Comparison of ENCODE assay signal across 9 cellular contexts in genomic region chr11:5123802-5124521, GRCh38. TPM values are rescaled to one million over a fixed set of nuclear protein-coding genes. Genes with fewer than 3 reads are reported as not detected.
DNase-seq lines count a peak whose midpoint lies in the region; ATAC-seq and TF ChIP-seq lines count a peak whose summit lies in the region.
"Had no signal": no experiment of that assay in that cellular context is flagged by ENCODE, and none has a peak within 500 bp of the region (broad histone marks: within the 10 kb centered on the region; RNA-seq: fewer than 3 reads in every experiment).

No MANE protein-coding gene starts in this region.

- DNase-seq in NCI-H1930 (lab: John Stamatoyannopoulos, UW): peak; percentile 21 to 64
- peak; percentile 52 for DNase-seq in WERI-Rb-1
- DNase-seq in choroid plexus epithelial cell (ENCODE audit: low read depth): peak; percentile 88
- peak; percentile 15 for DNase-seq in stimulated activated CD8-positive, alpha-beta memory T cell treated with anti-CD3 and anti-CD28 coated beads, Interleukin-15, amount 100 ng/mL, for 1 hour (ENCODE audit: low read depth)

- WGBS in liver: 3% methylated on average over 4 of the region's 4 CpGs

- TF ChIP-seq CTCF in GM12874 (IDR thresholded peaks at IDR 0.05; ENCODE audit: insufficient read depth, low read depth, low read length) (peak; percentile 70), WERI-Rb-1 (IDR thresholded peaks at IDR 0.05; ENCODE audit: low read depth, low read length) (peak; percentile 66), choroid plexus epithelial cell (conservative IDR thresholded peaks at IDR 0.05; ENCODE audit: low read depth, low read length) (peak; percentile 97), liver (IDR thresholded peaks at IDR 0.05; ENCODE audit: low read depth, low read length, missing input control) (peak; percentile 92)

- H3K27me3 ChIP-seq in ACC112 (ENCODE audit: insufficient read depth, low read length): no peaks in the 10 kb centered on the region
- H3K27me3 ChIP-seq in WERI-Rb-1 (ENCODE audit: insufficient read depth, low read depth, severe bottlenecking): peaks cover 38% of the 10 kb centered on the region
- H3K27me3 ChIP-seq in liver (ENCODE audit: control insufficient read depth in 4 of 4, insufficient read depth in 4 of 4, low read length in 3 of 4): no peaks in the 10 kb centered on the region

- H3K4me3 ChIP-seq in ACC112 (ENCODE audit: low read depth, low read length) (no peak overlapping the region), WERI-Rb-1 (ENCODE audit: low read depth, low read length) (no peak overlapping the region), choroid plexus epithelial cell (ENCODE audit: low read depth, low read length) (no peak overlapping the region), liver (ENCODE audit: low read depth in 1 of 3, low read length in 3 of 3) (no peak overlapping the region)

- H3K36me3 ChIP-seq in ACC112 (ENCODE audit: insufficient read depth, low read length) (no peaks in the 10 kb centered on the region), WERI-Rb-1 (no peaks in the 10 kb centered on the region), liver (ENCODE audit: control insufficient read depth in 4 of 4, insufficient read depth in 3 of 4, low read depth in 1 of 4, low read length in 3 of 4) (no peaks in the 10 kb centered on the region)

- no peak overlapping the region for H3K9ac ChIP-seq in liver (ENCODE audit: low read depth in 1 of 2, low read length in 2 of 2)

- peak; percentile 94 for ATAC-seq in HG02798 (IDR thresholded peaks at IDR 0.05; ENCODE audit: poor library complexity, unreplicated experiment)

- H3K27ac ChIP-seq in ACC112 (ENCODE audit: low read depth, low read length) (no peak overlapping the region), WERI-Rb-1 (no peak overlapping the region), liver (ENCODE audit: low read depth in 1 of 2, low read length in 2 of 2) (no peak overlapping the region)

- TF ChIP-seq RAD21 in liver (IDR thresholded peaks at IDR 0.05): peak; percentile 81 to 86

- H3K79me2 ChIP-seq in ACC112 (ENCODE audit: control insufficient read depth, insufficient read depth, low read length, unreplicated experiment): no peaks in the 10 kb centered on the region

- no peaks in the 10 kb centered on the region for H3K4me1 ChIP-seq in ACC112 (ENCODE audit: control insufficient read depth, insufficient read depth, low read length, unreplicated experiment)
- H3K4me1 ChIP-seq in liver (ENCODE audit: control insufficient read depth in 4 of 4, insufficient read depth in 4 of 4, low read length in 3 of 4): no peaks in the 10 kb centered on the region

- peak overlapping the region; percentile 36 for H2AFZ ChIP-seq in ACC112 (ENCODE audit: low read length, unreplicated experiment)

- no peaks in the 10 kb centered on the region for H3K9me3 ChIP-seq in WERI-Rb-1 (ENCODE audit: severe bottlenecking)
- H3K9me3 ChIP-seq in liver (ENCODE audit: control insufficient read depth in 4 of 4, low read length in 3 of 4): no peaks in the 10 kb centered on the region

TF ChIP-seq in liver, 16 proteins besides CTCF, POLR2A, EP300 and RAD21:
- TF ChIP-seq YY1 (IDR thresholded peaks at IDR 0.05) (peak; percentile 44), FOXA1 (IDR thresholded peaks at IDR 0.05) (no peak)

RNA-seq across cellular contexts. Expression of gene OR52A5, which starts 14.2 kb away (rescaled TPM):
- not detected for total RNA-seq in liver
- not detected for polyA plus RNA-seq in liver
- total RNA-seq: subcutaneous adipose tissue had no signal

RNA-seq across cellular contexts. Expression of gene OR52A1, which starts 30.6 kb away (rescaled TPM):
- total RNA-seq in liver: not detected
- polyA plus RNA-seq in liver: not detected
- total RNA-seq: subcutaneous adipose tissue had no signal

RNA-seq across cellular contexts. Expression of gene OR52E1, which starts 54.6 kb away (rescaled TPM):
- not detected for total RNA-seq in liver
- not detected for polyA plus RNA-seq in liver
- total RNA-seq: subcutaneous adipose tissue had no signal

Comparison
In these comparisons a context has a peak if more than half of its experiments do, and no peak if none do; other contexts are left out.
1. DNase-seq: peak in every context shown above with its lines; median percentile 88 in choroid plexus epithelial cell; 52 in WERI-Rb-1; 42 in NCI-H1930; 15 in stimulated activated CD8-positive, alpha-beta memory T cell treated with anti-CD3 and anti-CD28 coated beads, Interleukin-15, amount 100 ng/mL, for 1 hour.